In the genomic region with DNA sequence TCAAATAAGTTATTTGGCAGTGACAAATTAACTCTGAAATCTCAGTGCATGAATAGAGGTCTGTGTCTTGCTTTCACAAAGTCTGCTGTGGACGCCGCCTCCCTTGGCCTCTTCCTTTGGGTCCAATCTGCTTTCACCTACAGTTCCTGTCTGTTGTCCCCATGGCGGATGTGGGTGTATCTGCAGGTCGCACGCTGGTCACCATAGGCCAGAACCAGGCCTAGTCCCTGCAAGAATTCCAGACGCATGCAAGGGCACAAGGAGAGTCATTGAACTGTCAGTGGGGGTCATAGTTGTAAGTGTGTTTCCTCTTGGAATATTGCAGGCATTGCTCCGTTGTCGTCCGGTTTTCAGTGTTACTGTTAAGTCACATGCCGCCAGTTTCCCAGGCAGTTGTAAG, we compare ENCODE assay signal across 1 cellular context.
TF ChIP-seq lines count a peak whose summit lies in the region.

No MANE protein-coding gene starts in this region.

TF ChIP-seq in HepG2, 621 proteins besides CTCF, POLR2A, EP300 and RAD21 (continued from another document and continues in another):
- TF ChIP-seq, protein P1, sequence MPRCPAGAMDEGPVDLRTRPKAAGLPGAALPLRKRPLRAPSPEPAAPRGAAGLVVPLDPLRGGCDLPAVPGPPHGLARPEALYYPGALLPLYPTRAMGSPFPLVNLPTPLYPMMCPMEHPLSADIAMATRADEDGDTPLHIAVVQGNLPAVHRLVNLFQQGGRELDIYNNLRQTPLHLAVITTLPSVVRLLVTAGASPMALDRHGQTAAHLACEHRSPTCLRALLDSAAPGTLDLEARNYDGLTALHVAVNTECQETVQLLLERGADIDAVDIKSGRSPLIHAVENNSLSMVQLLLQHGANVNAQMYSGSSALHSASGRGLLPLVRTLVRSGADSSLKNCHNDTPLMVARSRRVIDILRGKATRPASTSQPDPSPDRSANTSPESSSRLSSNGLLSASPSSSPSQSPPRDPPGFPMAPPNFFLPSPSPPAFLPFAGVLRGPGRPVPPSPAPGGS (CRISPR knock-in tag; IDR thresholded peaks at IDR 0.05): no peak
- TF ChIP-seq NFE2 (CRISPR knock-in tag; IDR thresholded peaks at IDR 0.05): no peak
- TF ChIP-seq REXO4 (CRISPR knock-in tag; IDR thresholded peaks at IDR 0.05; ENCODE audit: borderline replicate concordance): no peak
- TF ChIP-seq, protein P2, sequence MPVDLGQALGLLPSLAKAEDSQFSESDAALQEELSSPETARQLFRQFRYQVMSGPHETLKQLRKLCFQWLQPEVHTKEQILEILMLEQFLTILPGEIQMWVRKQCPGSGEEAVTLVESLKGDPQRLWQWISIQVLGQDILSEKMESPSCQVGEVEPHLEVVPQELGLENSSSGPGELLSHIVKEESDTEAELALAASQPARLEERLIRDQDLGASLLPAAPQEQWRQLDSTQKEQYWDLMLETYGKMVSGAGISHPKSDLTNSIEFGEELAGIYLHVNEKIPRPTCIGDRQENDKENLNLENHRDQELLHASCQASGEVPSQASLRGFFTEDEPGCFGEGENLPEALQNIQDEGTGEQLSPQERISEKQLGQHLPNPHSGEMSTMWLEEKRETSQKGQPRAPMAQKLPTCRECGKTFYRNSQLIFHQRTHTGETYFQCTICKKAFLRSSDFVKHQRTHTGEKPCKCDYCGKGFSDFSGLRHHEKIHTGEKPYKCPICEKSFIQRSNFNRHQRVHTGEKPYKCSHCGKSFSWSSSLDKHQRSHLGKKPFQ (CRISPR knock-in tag; IDR thresholded peaks at IDR 0.05; ENCODE audit: insufficient replicate concordance): no peak
- TF ChIP-seq JUNB (CRISPR knock-in tag; IDR thresholded peaks at IDR 0.05; ENCODE audit: borderline replicate concordance): no peak
- TF ChIP-seq, protein P3, sequence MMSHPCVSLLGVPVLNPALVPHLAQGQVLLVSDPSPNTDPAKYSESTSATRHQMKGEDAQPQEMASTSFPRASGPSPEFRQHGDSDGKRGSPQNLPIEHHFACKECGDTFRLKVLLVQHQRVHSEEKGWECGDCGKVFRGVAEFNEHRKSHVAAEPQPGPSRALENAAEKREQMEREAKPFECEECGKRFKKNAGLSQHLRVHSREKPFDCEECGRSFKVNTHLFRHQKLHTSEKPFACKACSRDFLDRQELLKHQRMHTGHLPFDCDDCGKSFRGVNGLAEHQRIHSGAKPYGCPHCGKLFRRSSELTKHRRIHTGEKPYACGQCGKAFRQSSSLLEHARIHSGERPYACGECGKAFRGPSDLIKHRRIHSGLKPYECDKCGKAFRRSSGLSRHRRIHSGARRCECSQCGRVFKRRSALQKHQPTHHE (CRISPR knock-in tag; IDR thresholded peaks at IDR 0.05; ENCODE audit: borderline replicate concordance): no peak
- TF ChIP-seq FOXM1 (CRISPR knock-in tag; IDR thresholded peaks at IDR 0.05): no peak
- TF ChIP-seq ZNF263 (CRISPR knock-in tag; IDR thresholded peaks at IDR 0.05): no peak
- no peak for TF ChIP-seq CAMTA2 (CRISPR knock-in tag; IDR thresholded peaks at IDR 0.05; ENCODE audit: borderline replicate concordance)
- TF ChIP-seq, protein P4, sequence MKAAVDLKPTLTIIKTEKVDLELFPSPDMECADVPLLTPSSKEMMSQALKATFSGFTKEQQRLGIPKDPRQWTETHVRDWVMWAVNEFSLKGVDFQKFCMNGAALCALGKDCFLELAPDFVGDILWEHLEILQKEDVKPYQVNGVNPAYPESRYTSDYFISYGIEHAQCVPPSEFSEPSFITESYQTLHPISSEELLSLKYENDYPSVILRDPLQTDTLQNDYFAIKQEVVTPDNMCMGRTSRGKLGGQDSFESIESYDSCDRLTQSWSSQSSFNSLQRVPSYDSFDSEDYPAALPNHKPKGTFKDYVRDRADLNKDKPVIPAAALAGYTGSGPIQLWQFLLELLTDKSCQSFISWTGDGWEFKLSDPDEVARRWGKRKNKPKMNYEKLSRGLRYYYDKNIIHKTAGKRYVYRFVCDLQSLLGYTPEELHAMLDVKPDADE (CRISPR knock-in tag; IDR thresholded peaks at IDR 0.05): no peak
- TF ChIP-seq ETV6 (CRISPR knock-in tag; conservative IDR thresholded peaks at IDR 0.05): no peak
- TF ChIP-seq, protein P5, sequence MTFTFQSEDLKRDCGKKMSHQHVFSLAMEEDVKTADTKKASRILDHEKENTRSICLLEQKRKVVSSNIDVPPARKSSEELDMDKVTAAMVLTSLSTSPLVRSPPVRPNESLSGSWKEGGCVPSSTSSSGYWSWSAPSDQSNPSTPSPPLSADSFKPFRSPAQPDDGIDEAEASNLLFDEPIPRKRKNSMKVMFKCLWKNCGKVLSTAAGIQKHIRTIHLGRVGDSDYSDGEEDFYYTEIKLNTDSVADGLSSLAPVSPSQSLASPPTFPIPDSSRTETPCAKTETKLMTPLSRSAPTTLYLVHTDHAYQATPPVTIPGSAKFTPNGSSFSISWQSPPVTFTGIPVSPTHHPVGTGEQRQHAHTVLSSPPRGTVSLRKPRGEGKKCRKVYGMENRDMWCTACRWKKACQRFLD (CRISPR knock-in tag; IDR thresholded peaks at IDR 0.05; ENCODE audit: borderline replicate concordance): 0 out of 2 replicates have a peak, but pooled peaks have one; percentile 30
- TF ChIP-seq CHD4 (IDR thresholded peaks at IDR 0.05; ENCODE audit: borderline replicate concordance, low read length): no peak
- peak; percentile 86 for TF ChIP-seq ZFY (CRISPR knock-in tag; IDR thresholded peaks at IDR 0.05)
- no peak for TF ChIP-seq ZNF431 (CRISPR knock-in tag; IDR thresholded peaks at IDR 0.05; ENCODE audit: borderline replicate concordance, low read depth)
- no peak for TF ChIP-seq ZNF615 (CRISPR knock-in tag; IDR thresholded peaks at IDR 0.05; ENCODE audit: borderline replicate concordance)
- no peak for TF ChIP-seq ZNF3 (CRISPR knock-in tag; IDR thresholded peaks at IDR 0.05)
- TF ChIP-seq SMARCC2 (IDR thresholded peaks at IDR 0.05): no peak
- peak; percentile 69; the same call in 1 of the 2 replicates for TF ChIP-seq TARDBP (CRISPR knock-in tag; IDR thresholded peaks at IDR 0.05)
- TF ChIP-seq ZSCAN20 (CRISPR knock-in tag; IDR thresholded peaks at IDR 0.05; ENCODE audit: borderline replicate concordance): no peak
- TF ChIP-seq HIVEP1 (CRISPR knock-in tag; IDR thresholded peaks at IDR 0.05): no peak
- no peak for TF ChIP-seq HOXA7 (CRISPR knock-in tag; IDR thresholded peaks at IDR 0.05)
- no peak for TF ChIP-seq ATRX (CRISPR knock-in tag; IDR thresholded peaks at IDR 0.05; ENCODE audit: borderline replicate concordance)
- TF ChIP-seq, protein P6, sequence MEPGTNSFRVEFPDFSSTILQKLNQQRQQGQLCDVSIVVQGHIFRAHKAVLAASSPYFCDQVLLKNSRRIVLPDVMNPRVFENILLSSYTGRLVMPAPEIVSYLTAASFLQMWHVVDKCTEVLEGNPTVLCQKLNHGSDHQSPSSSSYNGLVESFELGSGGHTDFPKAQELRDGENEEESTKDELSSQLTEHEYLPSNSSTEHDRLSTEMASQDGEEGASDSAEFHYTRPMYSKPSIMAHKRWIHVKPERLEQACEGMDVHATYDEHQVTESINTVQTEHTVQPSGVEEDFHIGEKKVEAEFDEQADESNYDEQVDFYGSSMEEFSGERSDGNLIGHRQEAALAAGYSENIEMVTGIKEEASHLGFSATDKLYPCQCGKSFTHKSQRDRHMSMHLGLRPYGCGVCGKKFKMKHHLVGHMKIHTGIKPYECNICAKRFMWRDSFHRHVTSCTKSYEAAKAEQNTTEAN (CRISPR knock-in tag; conservative IDR thresholded peaks at IDR 0.05): peak; percentile 98
- no peak for TF ChIP-seq ZNF816 (CRISPR knock-in tag; IDR thresholded peaks at IDR 0.05; ENCODE audit: borderline replicate concordance)
- TF ChIP-seq, protein P7, sequence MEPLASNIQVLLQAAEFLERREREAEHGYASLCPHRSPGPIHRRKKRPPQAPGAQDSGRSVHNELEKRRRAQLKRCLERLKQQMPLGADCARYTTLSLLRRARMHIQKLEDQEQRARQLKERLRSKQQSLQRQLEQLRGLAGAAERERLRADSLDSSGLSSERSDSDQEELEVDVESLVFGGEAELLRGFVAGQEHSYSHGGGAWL (CRISPR knock-in tag; IDR thresholded peaks at IDR 0.05): no peak
- no peak for TF ChIP-seq FOXK2 (IDR thresholded peaks at IDR 0.05)
- TF ChIP-seq CHCHD3 (CRISPR knock-in tag; IDR thresholded peaks at IDR 0.05): no peak
- no peak for TF ChIP-seq ZNF672 (CRISPR knock-in tag; IDR thresholded peaks at IDR 0.05)
- TF ChIP-seq POLR2AphosphoS2 (IDR thresholded peaks at IDR 0.05; ENCODE audit: low read depth, low read length): no peak
- TF ChIP-seq, protein P8, sequence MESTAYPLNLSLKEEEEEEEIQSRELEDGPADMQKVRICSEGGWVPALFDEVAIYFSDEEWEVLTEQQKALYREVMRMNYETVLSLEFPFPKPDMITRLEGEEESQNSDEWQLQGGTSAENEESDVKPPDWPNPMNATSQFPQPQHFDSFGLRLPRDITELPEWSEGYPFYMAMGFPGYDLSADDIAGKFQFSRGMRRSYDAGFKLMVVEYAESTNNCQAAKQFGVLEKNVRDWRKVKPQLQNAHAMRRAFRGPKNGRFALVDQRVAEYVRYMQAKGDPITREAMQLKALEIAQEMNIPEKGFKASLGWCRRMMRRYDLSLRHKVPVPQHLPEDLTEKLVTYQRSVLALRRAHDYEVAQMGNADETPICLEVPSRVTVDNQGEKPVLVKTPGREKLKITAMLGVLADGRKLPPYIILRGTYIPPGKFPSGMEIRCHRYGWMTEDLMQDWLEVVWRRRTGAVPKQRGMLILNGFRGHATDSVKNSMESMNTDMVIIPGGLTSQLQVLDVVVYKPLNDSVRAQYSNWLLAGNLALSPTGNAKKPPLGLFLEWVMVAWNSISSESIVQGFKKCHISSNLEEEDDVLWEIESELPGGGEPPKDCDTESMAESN (CRISPR knock-in tag; conservative IDR thresholded peaks at IDR 0.05): no peak
- TF ChIP-seq, protein P9, sequence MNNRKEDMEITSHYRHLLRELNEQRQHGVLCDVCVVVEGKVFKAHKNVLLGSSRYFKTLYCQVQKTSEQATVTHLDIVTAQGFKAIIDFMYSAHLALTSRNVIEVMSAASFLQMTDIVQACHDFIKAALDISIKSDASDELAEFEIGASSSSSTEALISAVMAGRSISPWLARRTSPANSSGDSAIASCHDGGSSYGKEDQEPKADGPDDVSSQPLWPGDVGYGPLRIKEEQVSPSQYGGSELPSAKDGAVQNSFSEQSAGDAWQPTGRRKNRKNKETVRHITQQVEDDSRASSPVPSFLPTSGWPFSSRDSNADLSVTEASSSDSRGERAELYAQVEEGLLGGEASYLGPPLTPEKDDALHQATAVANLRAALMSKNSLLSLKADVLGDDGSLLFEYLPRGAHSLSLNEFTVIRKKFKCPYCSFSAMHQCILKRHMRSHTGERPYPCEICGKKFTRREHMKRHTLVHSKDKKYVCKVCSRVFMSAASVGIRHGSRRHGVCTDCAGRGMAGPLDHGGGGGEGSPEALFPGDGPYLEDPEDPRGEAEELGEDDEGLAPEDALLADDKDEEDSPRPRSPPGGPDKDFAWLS (CRISPR knock-in tag; IDR thresholded peaks at IDR 0.05; ENCODE audit: borderline replicate concordance): no peak
- TF ChIP-seq ZNF367 (CRISPR knock-in tag; IDR thresholded peaks at IDR 0.05; ENCODE audit: borderline replicate concordance): no peak
- TF ChIP-seq ZNF598 (CRISPR knock-in tag; IDR thresholded peaks at IDR 0.05; ENCODE audit: borderline replicate concordance): 0 out of 2 replicates have a peak, but pooled peaks have one; percentile 19
- TF ChIP-seq ZNF768 (CRISPR knock-in tag; IDR thresholded peaks at IDR 0.05): no peak
- no peak for TF ChIP-seq ZNF839 (CRISPR knock-in tag; IDR thresholded peaks at IDR 0.05; ENCODE audit: borderline replicate concordance)
- no peak for TF ChIP-seq ZNF709 (CRISPR knock-in tag; IDR thresholded peaks at IDR 0.05)
- TF ChIP-seq SOX13 (IDR thresholded peaks at IDR 0.05): no peak
- TF ChIP-seq SOX13 (CRISPR knock-in tag; conservative IDR thresholded peaks at IDR 0.05 in 1 of 2, IDR thresholded peaks at IDR 0.05 in 1 of 2): peak in 1 of 2 experiments; percentile 64; a peak in 1 of 4 replicates
- TF ChIP-seq, protein P10, sequence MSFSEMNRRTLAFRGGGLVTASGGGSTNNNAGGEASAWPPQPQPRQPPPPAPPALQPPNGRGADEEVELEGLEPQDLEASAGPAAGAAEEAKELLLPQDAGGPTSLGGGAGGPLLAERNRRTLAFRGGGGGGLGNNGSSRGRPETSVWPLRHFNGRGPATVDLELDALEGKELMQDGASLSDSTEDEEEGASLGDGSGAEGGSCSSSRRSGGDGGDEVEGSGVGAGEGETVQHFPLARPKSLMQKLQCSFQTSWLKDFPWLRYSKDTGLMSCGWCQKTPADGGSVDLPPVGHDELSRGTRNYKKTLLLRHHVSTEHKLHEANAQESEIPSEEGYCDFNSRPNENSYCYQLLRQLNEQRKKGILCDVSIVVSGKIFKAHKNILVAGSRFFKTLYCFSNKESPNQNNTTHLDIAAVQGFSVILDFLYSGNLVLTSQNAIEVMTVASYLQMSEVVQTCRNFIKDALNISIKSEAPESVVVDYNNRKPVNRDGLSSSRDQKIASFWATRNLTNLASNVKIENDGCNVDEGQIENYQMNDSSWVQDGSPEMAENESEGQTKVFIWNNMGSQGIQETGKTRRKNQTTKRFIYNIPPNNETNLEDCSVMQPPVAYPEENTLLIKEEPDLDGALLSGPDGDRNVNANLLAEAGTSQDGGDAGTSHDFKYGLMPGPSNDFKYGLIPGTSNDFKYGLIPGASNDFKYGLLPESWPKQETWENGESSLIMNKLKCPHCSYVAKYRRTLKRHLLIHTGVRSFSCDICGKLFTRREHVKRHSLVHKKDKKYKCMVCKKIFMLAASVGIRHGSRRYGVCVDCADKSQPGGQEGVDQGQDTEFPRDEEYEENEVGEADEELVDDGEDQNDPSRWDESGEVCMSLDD (CRISPR knock-in tag; IDR thresholded peaks at IDR 0.05; ENCODE audit: borderline replicate concordance): no peak
- no peak for TF ChIP-seq HCFC1 (IDR thresholded peaks at IDR 0.05; ENCODE audit: low read depth, low read length)
- TF ChIP-seq, protein P11, sequence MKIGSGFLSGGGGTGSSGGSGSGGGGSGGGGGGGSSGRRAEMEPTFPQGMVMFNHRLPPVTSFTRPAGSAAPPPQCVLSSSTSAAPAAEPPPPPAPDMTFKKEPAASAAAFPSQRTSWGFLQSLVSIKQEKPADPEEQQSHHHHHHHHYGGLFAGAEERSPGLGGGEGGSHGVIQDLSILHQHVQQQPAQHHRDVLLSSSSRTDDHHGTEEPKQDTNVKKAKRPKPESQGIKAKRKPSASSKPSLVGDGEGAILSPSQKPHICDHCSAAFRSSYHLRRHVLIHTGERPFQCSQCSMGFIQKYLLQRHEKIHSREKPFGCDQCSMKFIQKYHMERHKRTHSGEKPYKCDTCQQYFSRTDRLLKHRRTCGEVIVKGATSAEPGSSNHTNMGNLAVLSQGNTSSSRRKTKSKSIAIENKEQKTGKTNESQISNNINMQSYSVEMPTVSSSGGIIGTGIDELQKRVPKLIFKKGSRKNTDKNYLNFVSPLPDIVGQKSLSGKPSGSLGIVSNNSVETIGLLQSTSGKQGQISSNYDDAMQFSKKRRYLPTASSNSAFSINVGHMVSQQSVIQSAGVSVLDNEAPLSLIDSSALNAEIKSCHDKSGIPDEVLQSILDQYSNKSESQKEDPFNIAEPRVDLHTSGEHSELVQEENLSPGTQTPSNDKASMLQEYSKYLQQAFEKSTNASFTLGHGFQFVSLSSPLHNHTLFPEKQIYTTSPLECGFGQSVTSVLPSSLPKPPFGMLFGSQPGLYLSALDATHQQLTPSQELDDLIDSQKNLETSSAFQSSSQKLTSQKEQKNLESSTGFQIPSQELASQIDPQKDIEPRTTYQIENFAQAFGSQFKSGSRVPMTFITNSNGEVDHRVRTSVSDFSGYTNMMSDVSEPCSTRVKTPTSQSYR (CRISPR knock-in tag; IDR thresholded peaks at IDR 0.05; ENCODE audit: borderline replicate concordance): no peak
